In the genomic region with DNA sequence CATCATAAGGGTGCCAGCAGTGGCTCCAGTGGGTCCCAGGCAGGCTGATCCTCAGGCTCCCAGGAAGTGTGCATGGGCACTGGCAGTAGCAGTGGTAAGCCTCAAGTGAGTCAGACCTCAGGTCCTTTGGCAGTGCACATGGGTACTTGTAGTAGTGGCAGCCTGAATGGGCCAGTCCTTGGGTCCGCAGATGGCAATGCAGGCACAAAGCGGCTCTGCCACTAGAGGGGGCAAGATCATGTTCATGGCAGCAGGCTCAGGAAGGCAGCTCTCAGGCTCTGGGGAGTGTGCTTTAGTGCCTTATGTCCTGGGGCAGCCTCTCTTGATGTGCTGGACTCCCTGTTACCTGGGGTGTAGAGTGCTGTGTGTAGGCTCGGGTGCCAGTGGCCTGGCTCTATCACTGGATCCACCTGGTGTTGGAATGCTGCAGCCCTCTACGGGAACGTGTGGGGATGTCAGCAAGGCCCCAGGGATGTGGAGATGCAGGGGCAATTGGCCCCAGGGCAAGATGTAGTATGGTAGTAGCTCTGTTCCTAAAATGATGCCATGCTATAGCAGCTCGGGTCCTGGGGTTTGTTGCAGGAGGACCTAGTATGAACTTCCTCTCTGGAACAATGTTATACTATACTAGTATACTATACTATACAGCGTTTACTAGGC, we compare ENCODE assay signal across 8 cellular contexts. TPM values are rescaled to one million over a fixed set of nuclear protein-coding genes. Genes with fewer than 3 reads are reported as not detected.
DNase-seq lines count a peak whose midpoint lies in the region; ATAC-seq, FAIRE-seq and TF ChIP-seq lines count a peak whose summit lies in the region.

No MANE protein-coding gene starts in this region.

- peaks cover 16% of the 10 kb centered on the region for H3K4me1 Mint-ChIP-seq in activated CD4-positive, alpha-beta memory T cell treated with anti-CD3 and anti-CD28 coated beads, Interleukin-2, amount 10 ng/mL, durations not matched to agents 7 days and 5 days
- no peaks in the 10 kb centered on the region for H3K4me1 Mint-ChIP-seq in neural crest cell

- FAIRE-seq in H54 (lab: Jason Lieb, UNC) (peak; percentile 98), urothelium cell line (lab: Jason Lieb, UNC) (peak; percentile 65)

- TF ChIP-seq POLR2A in H54 (IDR thresholded peaks at IDR 0.05; ENCODE audit: low read depth, low read length) (no peak), erythroblast (IDR thresholded peaks at IDR 0.05; ENCODE audit: low read length) (no peak)

- peak; percentile 72 for DNase-seq in H54 (ENCODE audit: insufficient read length, low spot score)
- peak; percentile 33 for DNase-seq in NCI-H774 (lab: John Stamatoyannopoulos, UW)
- peak; percentile 78 for DNase-seq in activated CD4-positive, alpha-beta memory T cell treated with anti-CD3 and anti-CD28 coated beads, Interleukin-2, amount 10 ng/mL, durations not matched to agents 7 days and 5 days
- DNase-seq in erythroblast (lab: John Stamatoyannopoulos, UW): peak; percentile 73 to 80
- DNase-seq in neural crest cell (ENCODE audit: low read depth, low spot score): peak; percentile 58
- DNase-seq in urothelium cell line (ENCODE audit: low spot score): peak; percentile 69

- H3K9me3 Mint-ChIP-seq in activated CD4-positive, alpha-beta memory T cell treated with anti-CD3 and anti-CD28 coated beads, Interleukin-2, amount 10 ng/mL, durations not matched to agents 7 days and 5 days: no peaks in the 10 kb centered on the region
- H3K9me3 Mint-ChIP-seq in neural crest cell: no peaks in the 10 kb centered on the region

- H3K4me3 Mint-ChIP-seq in activated CD4-positive, alpha-beta memory T cell treated with anti-CD3 and anti-CD28 coated beads, Interleukin-2, amount 10 ng/mL, durations not matched to agents 7 days and 5 days: no peak overlapping the region
- no peak overlapping the region for H3K4me3 Mint-ChIP-seq in neural crest cell

- CTCF ChIA-PET in activated CD4-positive, alpha-beta memory T cell treated with anti-CD3 and anti-CD28 coated beads, Interleukin-2, amount 10 ng/mL, durations not matched to agents 7 days and 5 days (lab: Charles Lee): interaction anchor here (0.7 to 2.2 kb wide), 12 partner anchors 10 to 321 kb away, joined by 3 to 13 read pairs (median 4); partner anchors contain the start of gene ACSM3

- no peak for ATAC-seq in HG03520 (IDR thresholded peaks at IDR 0.05; ENCODE audit: unreplicated experiment)

- POLR2A ChIA-PET in activated CD4-positive, alpha-beta memory T cell treated with anti-CD3 and anti-CD28 coated beads, Interleukin-2, amount 10 ng/mL, durations not matched to agents 7 days and 5 days (lab: Charles Lee): no interaction called here

- H3K27me3 Mint-ChIP-seq in activated CD4-positive, alpha-beta memory T cell treated with anti-CD3 and anti-CD28 coated beads, Interleukin-2, amount 10 ng/mL, durations not matched to agents 7 days and 5 days: no peaks in the 10 kb centered on the region
- H3K27me3 Mint-ChIP-seq in neural crest cell (ENCODE audit: low read depth): no peaks in the 10 kb centered on the region

- H3K27ac ChIP-seq in C4-2B: no peak overlapping the region

- H3K27ac Mint-ChIP-seq in activated CD4-positive, alpha-beta memory T cell treated with anti-CD3 and anti-CD28 coated beads, Interleukin-2, amount 10 ng/mL, durations not matched to agents 7 days and 5 days: no peak overlapping the region
- no peak overlapping the region for H3K27ac Mint-ChIP-seq in neural crest cell (ENCODE audit: unreplicated experiment)

- TF ChIP-seq CTCF in C4-2B (conservative IDR thresholded peaks at IDR 0.05) (peak; percentile 82), neural crest cell (conservative IDR thresholded peaks at IDR 0.05) (peak; percentile 69)

- H3K36me3 Mint-ChIP-seq in activated CD4-positive, alpha-beta memory T cell treated with anti-CD3 and anti-CD28 coated beads, Interleukin-2, amount 10 ng/mL, durations not matched to agents 7 days and 5 days (ENCODE audit: low read depth): no peaks in the 10 kb centered on the region
- no peaks in the 10 kb centered on the region for H3K36me3 Mint-ChIP-seq in neural crest cell (ENCODE audit: low read depth)

RNA-seq across cellular contexts. Expression of gene ACSM3, which starts 11.0 kb away (rescaled TPM):
- total RNA-seq in activated CD4-positive, alpha-beta memory T cell treated with anti-CD3 and anti-CD28 coated beads, Interleukin-2, amount 10 ng/mL, durations not matched to agents 7 days and 5 days: 1 to 10 TPM; 3.6 to 4.3 TPM
- 0.40 and 0.48 TPM in 2 replicates for total RNA-seq in neural crest cell

RNA-seq across cellular contexts. Expression of gene ERI2, which starts 31.4 kb away (rescaled TPM):
- total RNA-seq in activated CD4-positive, alpha-beta memory T cell treated with anti-CD3 and anti-CD28 coated beads, Interleukin-2, amount 10 ng/mL, durations not matched to agents 7 days and 5 days: 10 to 100 TPM; 12.4 to 13.2 TPM
- total RNA-seq in neural crest cell: 40.4 and 43.6 TPM in 2 replicates

RNA-seq across cellular contexts. Expression of gene REXO5, which starts 31.5 kb away (rescaled TPM):
- 10 to 100 TPM; 16.2 to 17.4 TPM for total RNA-seq in activated CD4-positive, alpha-beta memory T cell treated with anti-CD3 and anti-CD28 coated beads, Interleukin-2, amount 10 ng/mL, durations not matched to agents 7 days and 5 days
- 9.5 and 10.1 TPM in 2 replicates for total RNA-seq in neural crest cell

RNA-seq across cellular contexts. Expression of gene THUMPD1, which starts 33.2 kb away (rescaled TPM):
- total RNA-seq in activated CD4-positive, alpha-beta memory T cell treated with anti-CD3 and anti-CD28 coated beads, Interleukin-2, amount 10 ng/mL, durations not matched to agents 7 days and 5 days: 10 to 100 TPM; 45.1 to 45.2 TPM
- total RNA-seq in neural crest cell: 41.5 and 43.0 TPM in 2 replicates
